22 cellular contexts compared by ENCODE assay signal in the genomic region with DNA sequence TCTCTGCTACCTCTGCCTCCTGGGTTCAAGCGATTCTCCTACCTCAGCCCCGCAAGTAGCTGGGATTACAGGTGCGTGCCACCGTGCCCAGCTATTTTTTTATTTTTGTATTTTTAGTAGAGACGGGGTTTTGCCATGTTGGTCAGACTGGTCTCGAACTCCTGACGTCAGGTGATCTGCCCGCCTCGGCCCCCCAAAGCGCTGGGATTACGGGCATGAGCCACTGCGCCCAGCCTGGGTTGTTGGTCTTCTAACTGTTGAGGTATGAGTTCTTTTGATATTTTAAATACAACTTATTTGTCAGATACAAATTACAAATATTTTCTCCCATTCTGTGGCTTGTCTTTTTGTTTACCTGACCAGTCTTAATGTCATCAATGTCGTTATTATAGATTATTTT.
"Had no signal": no experiment of that assay in that cellular context is flagged by ENCODE, and none has a peak within 500 bp of the region (broad histone marks: within the 10 kb centered on the region; RNA-seq: fewer than 3 reads in every experiment).

No MANE protein-coding gene starts in this region.

- H2AFZ ChIP-seq: neural progenitor cell had no signal

- H3K4me3 Mint-ChIP-seq: activated naive CD8-positive, alpha-beta T cell treated with anti-CD3 and anti-CD28 coated beads, Interleukin-2, amount 10 ng/mL, durations not matched to agents 7 days and 5 days; brain; neural progenitor cell had no signal

- H3K4me3 ChIP-seq: colonic mucosa, gastroesophageal sphincter, left ventricle myocardium inferior, neural progenitor cell, right atrium auricular region, tibial artery had no signal

- H3K27me3 Mint-ChIP-seq: activated naive CD8-positive, alpha-beta T cell treated with anti-CD3 and anti-CD28 coated beads, Interleukin-2, amount 10 ng/mL, durations not matched to agents 7 days and 5 days; brain; progenitor cell of endocrine pancreas had no signal

- H3K9me3 Mint-ChIP-seq: activated naive CD8-positive, alpha-beta T cell treated with anti-CD3 and anti-CD28 coated beads, Interleukin-2, amount 10 ng/mL, durations not matched to agents 7 days and 5 days; brain; neural progenitor cell had no signal

- H3K36me3 ChIP-seq: colonic mucosa had no signal

- H3K27me3 ChIP-seq: colonic mucosa, gastroesophageal sphincter, heart left ventricle, neural progenitor cell, right atrium auricular region, tibial artery had no signal

- H3K27ac Mint-ChIP-seq: activated naive CD8-positive, alpha-beta T cell treated with anti-CD3 and anti-CD28 coated beads, Interleukin-2, amount 10 ng/mL, durations not matched to agents 7 days and 5 days; neural progenitor cell; progenitor cell of endocrine pancreas had no signal

- H3K4me1 ChIP-seq: colonic mucosa, gastroesophageal sphincter, neural progenitor cell, tibial artery had no signal

- DNase-seq: activated CD4-positive, alpha-beta T cell treated with anti-CD3 and anti-CD28 coated beads, Interleukin-2, amount 50 U/mL, for 1 hour; activated effector memory CD4-positive, alpha-beta T cell treated with Interleukin-2 at 50 U/mL for 16 hours; activated naive CD8-positive, alpha-beta T cell treated with anti-CD3 and anti-CD28 coated beads, Interleukin-2, amount 10 ng/mL, durations not matched to agents 7 days and 5 days; central memory CD4-positive, alpha-beta T cell; colonic mucosa; heart left ventricle; kidney glomerular epithelial cell; left ventricle myocardium inferior; mammary epithelial cell; stimulated activated CD4-positive, alpha-beta T cell treated with anti-CD3 and anti-CD28 coated beads, Interleukin-12 subunit alpha, Interleukin-12 subunit beta, amount 100 ng/mL, for 4 hours; stimulated activated CD4-positive, alpha-beta T cell treated with anti-CD3 and anti-CD28 coated beads, Interleukin-1b, Interleukin-23, amount 100 ng/mL, for 48 hours; stimulated activated CD8-positive, alpha-beta memory T cell treated with anti-CD3 and anti-CD28 coated beads, Interleukin-4, amount 100 ng/mL, for 48 hours; stimulated activated naive CD4-positive, alpha-beta T cell; substantia nigra; T-helper 9 cell; tibial artery had no signal

- H3K27ac ChIP-seq: colonic mucosa, gastroesophageal sphincter, heart left ventricle, left ventricle myocardium inferior, neural progenitor cell, right atrium auricular region, tibial artery had no signal

- H3K4me2 ChIP-seq: neural progenitor cell had no signal

- ATAC-seq: esophagus mucosa, gastroesophageal sphincter had no signal

- H3K9me3 ChIP-seq: colonic mucosa, gastroesophageal sphincter, heart left ventricle, left ventricle myocardium inferior, right atrium auricular region, tibial artery had no signal

- H3K4me1 Mint-ChIP-seq: neural progenitor cell had no signal

- H3K9ac ChIP-seq: neural progenitor cell had no signal
